ENCODE assay signal across 8 cellular contexts in genomic region chrX:72127332-72127731, GRCh38.
"Had no signal": no experiment of that assay in that cellular context is flagged by ENCODE, and none has a peak within 500 bp of the region (broad histone marks: within the 10 kb centered on the region; RNA-seq: fewer than 3 reads in every experiment).

No MANE protein-coding gene starts in this region.

- H3K9me3 Mint-ChIP-seq: activated CD4-positive, alpha-beta memory T cell treated with anti-CD3 and anti-CD28 coated beads for 36 hours; activated T-cell treated with anti-CD3 and anti-CD28 coated beads, Interleukin-2, amount 50 U/mL, for 4 hours had no signal

- H3K27ac Mint-ChIP-seq: activated CD4-positive, alpha-beta memory T cell treated with anti-CD3 and anti-CD28 coated beads for 36 hours had no signal

- H3K4me3 Mint-ChIP-seq: activated CD4-positive, alpha-beta memory T cell treated with anti-CD3 and anti-CD28 coated beads for 36 hours; activated T-cell treated with anti-CD3 and anti-CD28 coated beads, Interleukin-2, amount 50 U/mL, for 4 hours had no signal

- H3K9ac ChIP-seq: parathyroid adenoma had no signal

- H3K4me2 ChIP-seq: hepatocyte had no signal

- H3K36me3 Mint-ChIP-seq: activated CD4-positive, alpha-beta memory T cell treated with anti-CD3 and anti-CD28 coated beads for 36 hours had no signal

- H3K27me3 ChIP-seq: cardiac muscle cell, hepatocyte had no signal

- H3K27ac ChIP-seq: parathyroid adenoma, VCaP had no signal

- H3K79me2 ChIP-seq: hepatocyte, parathyroid adenoma had no signal

- H3K4me3 ChIP-seq: adrenal gland, cardiac muscle cell, hepatocyte, transverse colon had no signal

- H2AFZ ChIP-seq: hepatocyte, parathyroid adenoma had no signal

- H3K36me3 ChIP-seq: adrenal gland, cardiac muscle cell, transverse colon had no signal

- H3K9me3 ChIP-seq: adrenal gland, transverse colon had no signal
